27 cellular contexts compared by ENCODE assay signal in the genomic region with DNA sequence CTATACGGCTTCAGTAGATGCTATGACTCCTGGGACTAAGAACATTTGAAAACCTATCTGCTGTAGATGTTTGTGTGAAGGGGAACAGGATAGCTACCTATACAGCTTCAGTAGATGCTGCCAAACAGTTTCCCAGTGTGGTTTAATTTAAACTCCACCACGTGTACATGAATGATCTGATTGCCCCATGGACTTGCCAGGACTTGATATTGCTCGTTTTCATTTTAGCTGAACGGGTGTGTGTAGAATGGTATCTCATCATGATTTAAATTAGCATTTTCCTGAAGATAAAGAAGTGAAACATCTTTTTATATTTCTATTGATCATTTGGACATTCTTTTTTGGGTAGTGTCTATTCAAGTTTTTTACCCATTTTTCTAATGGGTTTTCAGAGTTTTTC.
"Had no signal": no experiment of that assay in that cellular context is flagged by ENCODE, and none has a peak within 500 bp of the region (broad histone marks: within the 10 kb centered on the region; RNA-seq: fewer than 3 reads in every experiment).

No MANE protein-coding gene starts in this region.

- H3K27ac Mint-ChIP-seq: naive thymus-derived CD4-positive, alpha-beta T cell; nephron had no signal

- H3K4me3 ChIP-seq: coronary artery, gastrocnemius medialis, prostate gland, right atrium auricular region, smooth muscle cell, suprapubic skin, transverse colon, upper lobe of right lung, uterus had no signal

- H3K36me3 Mint-ChIP-seq: naive thymus-derived CD4-positive, alpha-beta T cell had no signal

- H3K27me3 Mint-ChIP-seq: stimulated activated naive CD8-positive, alpha-beta T cell treated with anti-CD3 and anti-CD28 coated beads, Interleukin-15, amount 100 ng/mL, for 72 hours had no signal

- ATAC-seq: gastrocnemius medialis; left lobe of liver; naive thymus-derived CD4-positive, alpha-beta T cell; sciatic nerve; stimulated activated naive CD8-positive, alpha-beta T cell treated with anti-CD3 and anti-CD28 coated beads, Interleukin-15, amount 100 ng/mL, for 72 hours; upper lobe of right lung had no signal

- H3K4me1 ChIP-seq: gastrocnemius medialis, prostate gland, right atrium auricular region, suprapubic skin, transverse colon, upper lobe of right lung, uterus had no signal

- H3K4me2 ChIP-seq: smooth muscle cell had no signal

- H3K9me3 ChIP-seq: prostate gland, suprapubic skin, upper lobe of right lung, uterus had no signal

- H3K36me3 ChIP-seq: gastrocnemius medialis, prostate gland, right atrium auricular region, suprapubic skin, transverse colon, upper lobe of right lung, uterus had no signal

- DNase-seq: dermis blood vessel endothelial cell; effector memory CD4-positive, alpha-beta T cell; gastrocnemius medialis; head of caudate nucleus; kidney; mesendoderm; midbrain; naive thymus-derived CD4-positive, alpha-beta T cell; nucleus accumbens; stimulated activated CD4-positive, alpha-beta T cell treated with anti-CD3 and anti-CD28 coated beads, Interleukin-12 subunit alpha, Interleukin-12 subunit beta, amount 100 ng/mL, for 4 hours; stimulated activated CD4-positive, alpha-beta T cell treated with anti-CD3 and anti-CD28 coated beads, Interleukin-1b, Interleukin-23, amount 100 ng/mL, for 48 hours; stimulated activated CD4-positive, alpha-beta T cell treated with anti-CD3 and anti-CD28 coated beads, Interleukin-4, amount 100 ng/mL, for 1 hour; stimulated activated CD8-positive, alpha-beta memory T cell treated with anti-CD3 and anti-CD28 coated beads, Interleukin-4, amount 100 ng/mL, for 48 hours; stimulated activated naive CD4-positive, alpha-beta T cell; stimulated activated naive CD8-positive, alpha-beta T cell treated with anti-CD3 and anti-CD28 coated beads, Interleukin-15, amount 100 ng/mL, for 72 hours; transverse colon; upper lobe of right lung; uterus had no signal

- FAIRE-seq: endothelial cell of umbilical vein, kidney had no signal

- H3K4me1 Mint-ChIP-seq: nephron; stimulated activated naive CD8-positive, alpha-beta T cell treated with anti-CD3 and anti-CD28 coated beads, Interleukin-15, amount 100 ng/mL, for 72 hours had no signal

- H3K27ac ChIP-seq: coronary artery, gastrocnemius medialis, prostate gland, right atrium auricular region, suprapubic skin, transverse colon, upper lobe of right lung, uterus had no signal

- H3K4me3 Mint-ChIP-seq: naive thymus-derived CD4-positive, alpha-beta T cell; nephron; stimulated activated naive CD8-positive, alpha-beta T cell treated with anti-CD3 and anti-CD28 coated beads, Interleukin-15, amount 100 ng/mL, for 72 hours had no signal

- H3K27me3 ChIP-seq: gastrocnemius medialis, right atrium auricular region, transverse colon, upper lobe of right lung, uterus had no signal
